ENCODE assay signal across 7 cellular contexts in genomic region chr7:5634107-5634950, GRCh38. TPM values are rescaled to one million over a fixed set of nuclear protein-coding genes. Genes with fewer than 3 reads are reported as not detected.
DNase-seq lines count a peak whose midpoint lies in the region; ATAC-seq and TF ChIP-seq lines count a peak whose summit lies in the region.

No MANE protein-coding gene starts in this region.

- DNase-seq in KBM-7 (peak; percentile 74), brain pericyte (ENCODE audit: low read depth, low spot score) (peak; percentile 79), left kidney (ENCODE audit: low read depth, low spot score) (peak; percentile 94), thoracic aorta (ENCODE audit: low spot score) (no peak), GDM1 (lab: John Stamatoyannopoulos, UW) (no peak), ACHN (no peak)

- H3K9me3 ChIP-seq in thoracic aorta = no peaks in the 10 kb centered on the region

- peak overlapping the region; percentile 41 for H3K4me3 ChIP-seq in thoracic aorta

- H3K27me3 ChIP-seq in thoracic aorta (replicated peaks; ENCODE audit: insufficient read depth) = no peaks in the 10 kb centered on the region

- in situ Hi-C loops in KBM-7 (cut with MboI; ENCODE audit: low pct_unique_long_range_greater_than_20kb, low sequenced_read_pairs) = no loop called here
- in situ Hi-C loops in ACHN (cut with HindIII; ENCODE audit: low pct_ligation_motif_present, low pct_unique_long_range_greater_than_20kb, low sequenced_read_pairs) = no loop called here

- H3K27ac ChIP-seq in thoracic aorta = peak overlapping the region; percentile 65 to 66

- H3K36me3 ChIP-seq in thoracic aorta = no peaks in the 10 kb centered on the region

- peaks cover 34 to 76% of the 10 kb centered on the region in 2 donors for H3K4me1 ChIP-seq in thoracic aorta (ENCODE audit: control insufficient read depth in 1 of 2, low read depth in 2 of 2)

- ATAC-seq in thoracic aorta (ENCODE audit: insufficient number of reproducible peaks, low FRiP score, low read depth) = peak; percentile 40
- ATAC-seq in GM21526 (IDR thresholded peaks at IDR 0.05; ENCODE audit: low FRiP score, unreplicated experiment) = no peak

- TF ChIP-seq CTCF in thoracic aorta (IDR thresholded peaks at IDR 0.05) = no peak

RNA-seq across cellular contexts. Expression of gene FSCN1, which starts 41.7 kb away (rescaled TPM):
- total RNA-seq in thoracic aorta = 10 to 100 TPM; 35.7 to 69.6 TPM

Comparison
In these comparisons a context has a peak if more than half of its experiments do, and no peak if none do; other contexts are left out.
1. DNase-seq: peak in KBM-7 (single experiment), brain pericyte (single experiment) and left kidney (single experiment); none in thoracic aorta (single experiment), GDM1 (single experiment) and ACHN (single experiment).